In the genomic region with DNA sequence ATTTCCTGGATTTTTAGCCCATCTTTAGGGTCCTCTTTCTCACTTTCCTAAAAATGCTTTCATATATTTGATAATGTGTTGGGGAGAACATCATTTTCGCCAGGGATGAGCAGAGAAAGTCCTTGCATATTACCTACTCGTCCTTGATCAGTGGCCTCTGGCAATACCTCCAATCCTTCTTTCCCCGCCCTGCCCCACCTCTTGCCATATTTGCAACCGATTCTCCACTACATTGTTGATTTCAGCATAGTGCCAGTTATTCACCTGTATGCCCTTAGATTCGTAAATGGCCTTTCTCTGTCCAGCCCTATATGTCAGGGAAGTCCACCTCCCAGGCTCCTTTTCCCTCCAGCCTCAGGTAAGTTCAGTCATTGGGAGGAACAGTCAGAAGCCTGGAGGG, we compare ENCODE assay signal across 24 cellular contexts. TPM values are rescaled to one million over a fixed set of nuclear protein-coding genes. Genes with fewer than 3 reads are reported as not detected.
"Had no signal": no experiment of that assay in that cellular context is flagged by ENCODE, and none has a peak within 500 bp of the region (broad histone marks: within the 10 kb centered on the region; RNA-seq: fewer than 3 reads in every experiment).

No MANE protein-coding gene starts in this region.

- H3K27me3 ChIP-seq: dorsolateral prefrontal cortex, gastrocnemius medialis, heart left ventricle, neural progenitor cell, right atrium auricular region, stomach, tibial artery, upper lobe of right lung, uterus had no signal

- DNase-seq: cortex of kidney; dorsolateral prefrontal cortex; effector CD4-positive, alpha-beta T cell; foreskin fibroblast; gastrocnemius medialis; heart left ventricle; hippocampal formation; kidney glomerular epithelial cell; left ventricle myocardium superior; lower lobe of right lung; naive thymus-derived CD4-positive, alpha-beta T cell; stimulated activated CD4-positive, alpha-beta T cell treated with anti-CD3 and anti-CD28 coated beads, Interleukin-2, amount 100 ng/mL, for 24 hours; stimulated activated CD4-positive, alpha-beta T cell treated with anti-CD3 and anti-CD28 coated beads, Interleukin-4, amount 100 ng/mL, for 24 hours; stimulated activated naive CD4-positive, alpha-beta T cell treated with Interleukin-2 at 50 U/mL for 16 hours; stomach; tibial artery; upper lobe of right lung; uterus had no signal

- H3K4me3 ChIP-seq: dorsolateral prefrontal cortex, gastrocnemius medialis, heart left ventricle, lower lobe of right lung, neural progenitor cell, prostate gland, right atrium auricular region, stomach, tibial artery, upper lobe of right lung, uterus had no signal

- H3K36me3 ChIP-seq: gastrocnemius medialis, heart left ventricle, lower lobe of right lung, neural progenitor cell, prostate gland, right atrium auricular region, stomach, tibial artery, upper lobe of right lung, uterus had no signal

- H2AFZ ChIP-seq: neural progenitor cell had no signal

- ATAC-seq: gastrocnemius medialis; heart left ventricle; left ventricle myocardium superior; lower lobe of right lung; naive thymus-derived CD4-positive, alpha-beta T cell; sciatic nerve; stimulated activated effector memory CD8-positive, alpha-beta T cell treated with anti-CD3 and anti-CD28 coated beads, Interleukin-12 subunit alpha, Interleukin-12 subunit beta, amount 100 ng/mL, for 72 hours; upper lobe of right lung had no signal

- H3K27ac ChIP-seq: dorsolateral prefrontal cortex, gastrocnemius medialis, heart left ventricle, lower lobe of right lung, neural progenitor cell, right atrium auricular region, tibial artery, upper lobe of right lung, uterus had no signal

- H3K4me1 ChIP-seq: gastrocnemius medialis, prostate gland, uterus had no signal

- H3K9me3 ChIP-seq: gastrocnemius medialis, heart left ventricle, lower lobe of right lung, prostate gland, right atrium auricular region, stomach, tibial artery, upper lobe of right lung, uterus had no signal

- H3K9ac ChIP-seq: neural progenitor cell had no signal

- FAIRE-seq: islet of Langerhans had no signal

RNA-seq across cellular contexts. Expression of gene F3, which starts 13.5 kb away (rescaled TPM):
- polyA plus RNA-seq: naive thymus-derived CD4-positive, alpha-beta T cell had no signal
